ENCODE assay signal across 18 cellular contexts in genomic region chr22:36587289-36588154, GRCh38. TPM values are rescaled to one million over a fixed set of nuclear protein-coding genes. Genes with fewer than 3 reads are reported as not detected.
DNase-seq lines count a peak whose midpoint lies in the region; ATAC-seq, FAIRE-seq and TF ChIP-seq lines count a peak whose summit lies in the region.
"Had no signal": no experiment of that assay in that cellular context is flagged by ENCODE, and none has a peak within 500 bp of the region (broad histone marks: within the 10 kb centered on the region; RNA-seq: fewer than 3 reads in every experiment).

No MANE protein-coding gene starts in this region.

- dilution Hi-C loops in keratinocyte (cut with MboI; ENCODE audit: extremely low pct_ligation_motif_present, low sequenced_read_pairs) = no loop called here

- H3K9me3 ChIP-seq in A549 = no peaks in the 10 kb centered on the region
- H3K9me3 ChIP-seq in K562 (replicated peaks; ENCODE audit: control insufficient read depth, insufficient read depth, low read depth, low read length) = no peaks in the 10 kb centered on the region
- H3K9me3 ChIP-seq in keratinocyte (ENCODE audit: control insufficient read depth, low read depth, low read length) = no peaks in the 10 kb centered on the region
- H3K9me3 ChIP-seq: heart right ventricle, lower lobe of right lung, pancreas had no signal

- FAIRE-seq in A549 (lab: Jason Lieb, UNC) (no peak), K562 (lab: Jason Lieb, UNC) (no peak), keratinocyte (lab: Jason Lieb, UNC) (no peak)
- FAIRE-seq: pancreas had no signal

- ATAC-seq in A549 (peak; percentile 56 to 73; a peak in 4 of 6 replicates), K562 (no peak)
- ATAC-seq in activated T-cell treated with anti-CD3 and anti-CD28 coated beads, Interleukin-2, amount 50 U/mL, for 72 hours (replicated peaks in 1 of 2) = no peak
- ATAC-seq: heart right ventricle, lower lobe of right lung, pancreas had no signal

- H4K20me1 ChIP-seq in K562 (replicated peaks; ENCODE audit: control insufficient read depth, insufficient read depth, low read length) = no peaks in the 10 kb centered on the region
- no peaks in the 10 kb centered on the region for H4K20me1 ChIP-seq in keratinocyte (ENCODE audit: control insufficient read depth, extremely low read depth, insufficient read depth, low read length)

- peak overlapping the region; percentile 45; the same call in 2 of the 3 replicates for H3K4me2 ChIP-seq in A549
- no peak overlapping the region for H3K4me2 ChIP-seq in K562 (ENCODE audit: insufficient read depth, low read length)
- peak overlapping the region; percentile 55 for H3K4me2 ChIP-seq in keratinocyte (ENCODE audit: control insufficient read depth, extremely low read depth, insufficient read depth, low read depth, low read length)

- H3K4me3 Mint-ChIP-seq in activated T-cell treated with anti-CD3 and anti-CD28 coated beads, Interleukin-2, amount 50 U/mL, for 72 hours = no peak overlapping the region
- H3K4me3 Mint-ChIP-seq: B cell, IgD-negative memory B cell had no signal

- H3K27ac Mint-ChIP-seq in activated T-cell treated with anti-CD3 and anti-CD28 coated beads, Interleukin-2, amount 50 U/mL, for 72 hours = no peak overlapping the region
- H3K27ac Mint-ChIP-seq: B cell, IgD-negative memory B cell had no signal

- CTCF ChIA-PET in A549 (lab: Yijun Ruan, JAX) = interaction anchor here (0.7 to 0.9 kb wide), 2 partner anchors 13 to 269 kb away, joined by 3 read pairs; no protein-coding TSS in a partner anchor
- CTCF ChIA-PET in K562 (lab: Yijun Ruan, JAX; ENCODE audit: low intra/inter-chr PET ratio) = no interaction called here

- H3K79me2 ChIP-seq in K562 (ENCODE audit: control insufficient read depth, insufficient read depth, low read length) (no peaks in the 10 kb centered on the region), keratinocyte (ENCODE audit: control insufficient read depth, insufficient read depth, low read length) (no peaks in the 10 kb centered on the region)

- TF ChIP-seq CTCF in A549 (IDR thresholded peaks at IDR 0.05) (no peak), HFF-Myc (IDR thresholded peaks at IDR 0.05; ENCODE audit: low read depth, low read length, missing control alignments) (no peak), K562 (IDR thresholded peaks at IDR 0.05 in 2 of 3, conservative IDR thresholded peaks at IDR 0.05 in 1 of 3; ENCODE audit: insufficient read depth in 2 of 3, low read depth in 1 of 3, low read length in 3 of 3) (no peak), keratinocyte (optimal IDR thresholded peaks at IDR 0.05 in 1 of 3, IDR thresholded peaks at IDR 0.05 in 1 of 3, conservative IDR thresholded peaks at IDR 0.05 in 1 of 3; ENCODE audit: extremely low read depth in 1 of 3, insufficient read depth in 2 of 3, low read length in 3 of 3) (no peak), lower leg skin (IDR thresholded peaks at IDR 0.05) (no peak)

- no peak overlapping the region for H2AFZ ChIP-seq in K562 (ENCODE audit: low read depth, low read length)
- no peak overlapping the region for H2AFZ ChIP-seq in keratinocyte (ENCODE audit: control insufficient read depth, low read length)

- H3K36me3 Mint-ChIP-seq in activated T-cell treated with anti-CD3 and anti-CD28 coated beads, Interleukin-2, amount 50 U/mL, for 72 hours (ENCODE audit: insufficient read depth in 2 of 2) = peaks cover 0 to 1% of the 10 kb centered on the region in 2 donors

- H3K9ac ChIP-seq in K562 (ENCODE audit: insufficient read depth in 1 of 2, low read depth in 2 of 2, low read length in 2 of 2) (no peak overlapping the region), keratinocyte (ENCODE audit: control insufficient read depth, extremely low read depth, insufficient read depth, low read length) (no peak overlapping the region)

- H3K4me1 ChIP-seq in A549 (0 out of 3 replicates have a peak, but pooled peaks cover 3% of the 10 kb centered on the region), K562 (replicated peaks in 1 of 2; ENCODE audit: control insufficient read depth in 2 of 2, insufficient read depth in 2 of 2, low read length in 2 of 2) (no peaks in the 10 kb centered on the region; a peak in 1 of 5 replicates), keratinocyte (ENCODE audit: control insufficient read depth, extremely low read depth, insufficient read depth, low read length) (peaks cover 27% of the 10 kb centered on the region)
- H3K4me1 ChIP-seq: heart right ventricle, lower lobe of right lung, pancreas had no signal

- WGBS in A549 (ENCODE audit: missing lambda C conversion rate) = 61% methylated on average over 14 of the region's 20 CpGs
- 2% methylated on average over 19 of the region's 20 CpGs for WGBS in K562 (ENCODE audit: insufficient coverage, low coverage, missing lambda C conversion rate)
- 29 to 32% methylated on average over 20 of the region's 20 CpGs for WGBS in lower leg skin, 2 donors

- DNase-seq in A549 (ENCODE audit: low read depth in 1 of 2, low spot score in 1 of 2) (peak in 1 of 2 experiments; percentile 25), HFF-Myc (ENCODE audit: extremely low read depth, low read depth) (no peak), K562 (ENCODE audit: extremely low read depth in 1 of 4, low spot score in 3 of 4) (no peak), keratinocyte (ENCODE audit: low read depth, low spot score) (no peak), 8988T (no peak), NCI-H2171 treated with DMSO at 0.1 percent for 48 hours (lab: John Stamatoyannopoulos, UW) (no peak), lower leg skin (ENCODE audit: low spot score in 2 of 2) (no peak)
- DNase-seq in activated T-cell treated with anti-CD3 and anti-CD28 coated beads, Interleukin-2, amount 50 U/mL, for 72 hours = no peak
- DNase-seq: activated T-cell treated with anti-CD3 and anti-CD28 coated beads, Interleukin-2, amount 50 U/mL, for 48 hours; central memory CD4-positive, alpha-beta T cell; heart right ventricle; lower lobe of right lung; NCI-H2081 treated with DMSO at 0.1 percent for 48 hours; pancreas; Right ventricle myocardium superior; stimulated activated naive CD4-positive, alpha-beta T cell had no signal

- TF ChIP-seq POLR2A in A549 (IDR thresholded peaks at IDR 0.05; ENCODE audit: low read length) (no peak), K562 (conservative IDR thresholded peaks at IDR 0.05) (no peak), lower leg skin (IDR thresholded peaks at IDR 0.05) (no peak)

- H3K36me3 ChIP-seq in K562 (ENCODE audit: control insufficient read depth, insufficient read depth, low read length) (no peaks in the 10 kb centered on the region), keratinocyte (ENCODE audit: control insufficient read depth in 2 of 2, extremely low read depth in 1 of 2, insufficient read depth in 2 of 2, low read length in 2 of 2) (no peaks in the 10 kb centered on the region)
- H3K36me3 ChIP-seq: heart right ventricle, lower lobe of right lung, pancreas had no signal

- peaks cover 0 to 1% of the 10 kb centered on the region in 2 donors for H3K9me3 Mint-ChIP-seq in activated T-cell treated with anti-CD3 and anti-CD28 coated beads, Interleukin-2, amount 50 U/mL, for 72 hours

- H3K27me3 ChIP-seq in K562 (ENCODE audit: control insufficient read depth in 2 of 2, insufficient read depth in 2 of 2, low read length in 2 of 2) = peaks cover 17 to 51% of the 10 kb centered on the region in 2 experiments
- peaks cover 5% of the 10 kb centered on the region for H3K27me3 ChIP-seq in keratinocyte (ENCODE audit: control insufficient read depth, extremely low read depth, insufficient read depth, low read length)
- H3K27me3 ChIP-seq: pancreas had no signal

- H3K27ac ChIP-seq in A549 (peak overlapping the region; percentile 21 to 47; a peak in 3 of 6 replicates), K562 (ENCODE audit: extremely low read depth, low read depth, low read length) (no peak overlapping the region), keratinocyte (ENCODE audit: control insufficient read depth, insufficient read depth, low read length) (no peak overlapping the region)
- H3K27ac ChIP-seq: heart right ventricle, lower lobe of right lung, pancreas had no signal

- H3K4me3 ChIP-seq in A549 (no peak overlapping the region), HFF-Myc (replicated peaks; ENCODE audit: low read depth, low read length) (peak overlapping the region; percentile 4; the same call in 1 of the 2 replicates), K562 (no peak overlapping the region), keratinocyte (ENCODE audit: control insufficient read depth in 2 of 3, extremely low read depth in 1 of 3, insufficient read depth in 2 of 3, low read depth in 1 of 3, low read length in 3 of 3) (no peak overlapping the region), lower leg skin (ENCODE audit: low read depth, poor library complexity, severe bottlenecking) (no peak overlapping the region)
- H3K4me3 ChIP-seq: heart right ventricle, lower lobe of right lung, pancreas had no signal

- in situ Hi-C loops in K562 (cut with MboI) = no loop called here

- no peak for TF ChIP-seq RAD21 in A549 (conservative IDR thresholded peaks at IDR 0.05 in 1 of 2, IDR thresholded peaks at IDR 0.05 in 1 of 2)
- TF ChIP-seq RAD21 in K562 (CRISPR knock-in tag; conservative IDR thresholded peaks at IDR 0.05 in 1 of 2, IDR thresholded peaks at IDR 0.05 in 1 of 2) = no peak

- peaks cover 36% of the 10 kb centered on the region for H3K27me3 Mint-ChIP-seq in activated T-cell treated with anti-CD3 and anti-CD28 coated beads, Interleukin-2, amount 50 U/mL, for 72 hours (ENCODE audit: low read depth)

- TF ChIP-seq EP300 in A549 (IDR thresholded peaks at IDR 0.05) (no peak), K562 (IDR thresholded peaks at IDR 0.05; ENCODE audit: low read length) (no peak)

- intact Hi-C loops in K562 (cut with micrococcal nuclease) (no loop called here), lower leg skin (cut with DNase I; ENCODE audit: low total_unique reads) (no loop called here)

- BruUV-seq in K562 (replicated peaks; lab: Mats Ljungman, UMichigan) = no TSS peak

- H3K9me1 ChIP-seq in K562 (ENCODE audit: control insufficient read depth, insufficient read depth, low read length) (no peaks in the 10 kb centered on the region), keratinocyte (ENCODE audit: control insufficient read depth, extremely low read depth, insufficient read depth, low read length) (no peaks in the 10 kb centered on the region)

- no peaks in the 10 kb centered on the region for H3K4me1 Mint-ChIP-seq in activated T-cell treated with anti-CD3 and anti-CD28 coated beads, Interleukin-2, amount 50 U/mL, for 72 hours (ENCODE audit: low read depth)
- H3K4me1 Mint-ChIP-seq: B cell had no signal

- POLR2A ChIA-PET in A549 (lab: Yijun Ruan, JAX) (no interaction called here), K562 (lab: Yijun Ruan, JAX) (no interaction called here)

RNA-seq across cellular contexts. Expression of gene EIF3D, which starts 58.6 kb away (rescaled TPM):
- polyA plus RNA-seq in A549 (2011; rRNA removed) (304 and 326 TPM in 2 replicates), A549 (2017; fragmentation: RNase III; extraction: RNeasy Plus Mini Kit Qiagen cat#74134 plus additional on column Dnase treatment) (171 to 209 TPM (median 186 TPM) in 3 replicates), K562 (2011; rRNA removed) (397 and 422 TPM in 2 replicates), K562 (2014; fragmentation: Illumina TruSeq; extraction: Trizol) (368 and 398 TPM in 2 replicates), K562 (2014; fragmentation: Nextera tagmentation; extraction: Ambion mirVana) (100 to 1,000 TPM; 199 to 351 TPM), K562 (2014; rRNA removed) (278 and 293 TPM in 2 replicates), keratinocyte (407 to 443 TPM (median 408 TPM) in 3 replicates)
- 308 and 354 TPM in 2 replicates for polyA plus RNA-seq in A549 (2012; cell fraction: cytosol; rRNA removed)
- polyA plus RNA-seq in A549 (2012; cell fraction: nucleus; rRNA removed) = 345 and 389 TPM in 2 replicates
- polyA minus RNA-seq in A549 (2011; rRNA and poly(A)+ RNA removed) = 301 and 399 TPM in 2 replicates
- total RNA-seq in K562 (2011; cell fraction: chromatin; rRNA removed; ENCODE audit: low replicate concordance) = 224 and 314 TPM in 2 replicates
- total RNA-seq in K562 (2011; cell fraction: nucleolus; rRNA removed) = 208 and 235 TPM in 2 replicates
- 194 and 205 TPM in 2 replicates for total RNA-seq in K562 (2011; cell fraction: nucleoplasm; rRNA removed)
- total RNA-seq in K562 (2014; rRNA removed) (279 and 290 TPM in 2 replicates), K562 (2014; rRNA removed; fragmentation: Illumina TruSeq; extraction: Trizol) (256 and 278 TPM in 2 replicates), K562 (2015; rRNA removed; fragmentation: Illumina TruSeq; extraction: Trizol) (265 and 279 TPM in 2 replicates), K562 (2021) (191 and 207 TPM in 2 replicates), lower leg skin (100 to 1,000 TPM; 305 to 489 (median 386) TPM)
- polyA plus RNA-seq in K562 (2011; cell fraction: cytosol; rRNA removed) = 502 and 509 TPM in 2 replicates
- polyA plus RNA-seq in K562 (2011; cell fraction: nucleus; rRNA removed) = 297 TPM in 2 replicates
- polyA plus RNA-seq in K562 (2012) = 208 and 287 TPM in 2 replicates
- polyA minus RNA-seq in K562 (2011; rRNA and poly(A)+ RNA removed) = 513 and 629 TPM in 2 replicates
- 261 and 266 TPM in 2 replicates for polyA minus RNA-seq in K562 (2011; cell fraction: cytosol; rRNA and poly(A)+ RNA removed)
- 122 and 177 TPM in 2 replicates for polyA minus RNA-seq in K562 (2011; cell fraction: nucleus; rRNA and poly(A)+ RNA removed)
- 273 TPM for polyA plus RNA-seq in keratinocyte (2011; ENCODE audit: low read depth)
- polyA plus RNA-seq in keratinocyte (2011; cell fraction: cytosol; rRNA removed) = 360 and 419 TPM in 2 replicates
- 391 and 401 TPM in 2 replicates for polyA plus RNA-seq in keratinocyte (2011; cell fraction: nucleus; rRNA removed)
- 234 and 254 TPM in 2 replicates for polyA plus RNA-seq in keratinocyte (2012; ENCODE audit: low replicate concordance)
- 322 to 527 TPM (median 490 TPM) in 3 replicates for polyA minus RNA-seq in keratinocyte
- 345 TPM for polyA minus RNA-seq in keratinocyte (2011; cell fraction: cytosol; rRNA and poly(A)+ RNA removed)
- polyA minus RNA-seq in keratinocyte (2011; cell fraction: nucleus; rRNA and poly(A)+ RNA removed) = 153 and 187 TPM in 2 replicates
- total RNA-seq in activated T-cell treated with anti-CD3 and anti-CD28 coated beads, Interleukin-2, amount 50 U/mL, for 72 hours = 100 to 1,000 TPM; 320 to 339 TPM

Comparison
In these comparisons a context has a peak if more than half of its experiments do, and no peak if none do; other contexts are left out.
1. ATAC-seq: peak in A549 (2 of 2); none in K562 (single experiment) and activated T-cell treated with anti-CD3 and anti-CD28 coated beads, Interleukin-2, amount 50 U/mL, for 72 hours (0 of 2).
2. H3K27ac ChIP-seq: peak in A549 (2 of 2); none in K562 (single experiment) and keratinocyte (single experiment).
3. Of the 35 proteins assayed by ChIP-seq in both K562 and A549: peak only in K562: none; only in A549: MAFK; in both: none; in neither: 34.